Comparison of ENCODE assay signal across 10 cellular contexts in genomic region chr6:39189915-39190544, GRCh38. TPM values are rescaled to one million over a fixed set of nuclear protein-coding genes. Genes with fewer than 3 reads are reported as not detected.
DNase-seq lines count a peak whose midpoint lies in the region; ATAC-seq and TF ChIP-seq lines count a peak whose summit lies in the region.
"Had no signal": no experiment of that assay in that cellular context is flagged by ENCODE, and none has a peak within 500 bp of the region (broad histone marks: within the 10 kb centered on the region; RNA-seq: fewer than 3 reads in every experiment).

No MANE protein-coding gene starts in this region.

- H3K9ac ChIP-seq in parathyroid adenoma = no peak overlapping the region

- H2AFZ ChIP-seq in parathyroid adenoma = peak overlapping the region; percentile 24

- H3K4me3 Mint-ChIP-seq in Caco-2 (ENCODE audit: unreplicated experiment) = no peak overlapping the region
- H3K4me3 Mint-ChIP-seq: IgD-negative memory B cell had no signal

- ATAC-seq in Panc1 = peak; percentile 95
- no peak for ATAC-seq in GM19397 (IDR thresholded peaks at IDR 0.05; ENCODE audit: unreplicated experiment)

- POLR2A ChIA-PET in Caco-2 (lab: Charles Lee) = no interaction called here
- POLR2A ChIA-PET in Panc1 (lab: Charles Lee) = no interaction called here

- CTCF ChIA-PET in Caco-2 (lab: Charles Lee) (interaction anchor here (0.6 to 1.9 kb wide), 15 partner anchors 11 to 215 kb away, joined by 3 to 22 read pairs (median 4); no protein-coding TSS in a partner anchor), Panc1 (lab: Charles Lee) (interaction anchor here (0.7 to 1.4 kb wide), 2 partner anchors 20 to 113 kb away, joined by 3 to 5 read pairs; no protein-coding TSS in a partner anchor)

- TF ChIP-seq CTCF in Caco-2 (IDR thresholded peaks at IDR 0.05; ENCODE audit: insufficient read depth in 1 of 2, low read depth in 1 of 2, low read length in 1 of 2, severe bottlenecking in 1 of 2, unreplicated experiment in 1 of 2) (peak; percentile 42 to 73), Panc1 (IDR thresholded peaks at IDR 0.05) (peak; percentile 75), fibroblast of the aortic adventitia (IDR thresholded peaks at IDR 0.05; ENCODE audit: insufficient read depth, low read length) (peak; percentile 48), parathyroid adenoma (IDR thresholded peaks at IDR 0.05) (peak; percentile 63)

- H3K27ac ChIP-seq in Panc1 (ENCODE audit: low read length) (no peak overlapping the region), parathyroid adenoma (no peak overlapping the region)

- H3K36me3 ChIP-seq in Caco-2 (ENCODE audit: control insufficient read depth, insufficient read depth, low read length) = peaks cover 7% of the 10 kb centered on the region; the same call in 1 of the 2 replicates
- no peaks in the 10 kb centered on the region for H3K36me3 ChIP-seq in Panc1 (ENCODE audit: control insufficient read depth, insufficient read depth, low read length)
- no peaks in the 10 kb centered on the region for H3K36me3 ChIP-seq in parathyroid adenoma (ENCODE audit: control insufficient read depth, insufficient read depth, low read length)

- H3K4me2 ChIP-seq in parathyroid adenoma (ENCODE audit: low read length) = no peak overlapping the region

- H3K4me1 ChIP-seq in Caco-2 (peaks cover 10% of the 10 kb centered on the region), Panc1 (ENCODE audit: control insufficient read depth, insufficient read depth, low read length) (no peaks in the 10 kb centered on the region), parathyroid adenoma (peaks cover 2% of the 10 kb centered on the region)

- no peaks in the 10 kb centered on the region for H3K9me3 Mint-ChIP-seq in Caco-2 (ENCODE audit: unreplicated experiment)

- H3K4me3 ChIP-seq in Caco-2 (ENCODE audit: low read depth, low read length) (no peak overlapping the region), Panc1 (ENCODE audit: low read depth in 2 of 2, low read length in 2 of 2) (no peak overlapping the region), fibroblast of the aortic adventitia (ENCODE audit: low read depth, low read length) (no peak overlapping the region), parathyroid adenoma (ENCODE audit: low read depth, low read length) (no peak overlapping the region)

- H3K9me3 ChIP-seq in Caco-2 (no peaks in the 10 kb centered on the region), Panc1 (ENCODE audit: control insufficient read depth, insufficient read depth, low read depth, low read length) (no peaks in the 10 kb centered on the region), parathyroid adenoma (ENCODE audit: control insufficient read depth, low read length) (no peaks in the 10 kb centered on the region)

- peak overlapping the region; percentile 25 for H3K27ac Mint-ChIP-seq in Caco-2 (ENCODE audit: unreplicated experiment)

- H3K36me3 Mint-ChIP-seq in Caco-2 (ENCODE audit: insufficient read depth, unreplicated experiment) = peaks cover 72% of the 10 kb centered on the region
- H3K36me3 Mint-ChIP-seq: IgD-negative memory B cell had no signal

- peaks cover 37% of the 10 kb centered on the region for H3K4me1 Mint-ChIP-seq in Caco-2 (ENCODE audit: low read depth, unreplicated experiment)
- H3K4me1 Mint-ChIP-seq: IgD-negative memory B cell had no signal

- DNase-seq in Caco-2 (peak; percentile 67), H4 (ENCODE audit: low spot score) (peak; percentile 46), Panc1 (ENCODE audit: low read depth, low spot score) (no peak), fibroblast of the aortic adventitia (ENCODE audit: low read depth) (peak; percentile 16), middle frontal gyrus (ENCODE audit: extremely low spot score, low spot score) (no peak), NCI-H2107 (lab: John Stamatoyannopoulos, UW) (no peak)

- no peaks in the 10 kb centered on the region for H3K27me3 ChIP-seq in Caco-2 (replicated peaks; ENCODE audit: control insufficient read depth, insufficient read depth, low read length)
- no peaks in the 10 kb centered on the region for H3K27me3 ChIP-seq in Panc1 (ENCODE audit: control insufficient read depth, insufficient read depth, low read length)
- H3K27me3 ChIP-seq in parathyroid adenoma (ENCODE audit: control insufficient read depth, insufficient read depth, low read length) = no peaks in the 10 kb centered on the region

- BruUV-seq in Caco-2 (replicated peaks; lab: Mats Ljungman, UMichigan) (no TSS peak), Panc1 (replicated peaks; lab: Mats Ljungman, UMichigan) (no TSS peak)

- no peaks in the 10 kb centered on the region for H3K79me2 ChIP-seq in parathyroid adenoma

- in situ Hi-C loops in Panc1 (cut with HindIII; ENCODE audit: low pct_unique_long_range_greater_than_20kb, low sequenced_read_pairs) = no loop called here

- intact Hi-C loops in Caco-2 (cut with micrococcal nuclease; ENCODE audit: unreplicated experiment) = loop anchor here (1.0 kb wide), 1 partner anchor 113 kb away; no protein-coding TSS in a partner anchor
- intact Hi-C loops in Panc1 (cut with micrococcal nuclease; ENCODE audit: unreplicated experiment) = no loop called here

- no peaks in the 10 kb centered on the region for H3K27me3 Mint-ChIP-seq in Caco-2 (ENCODE audit: insufficient read depth, unreplicated experiment)

RNA-seq across cellular contexts. Expression of gene KCNK5, which starts 39.2 kb away (rescaled TPM):
- total RNA-seq in Caco-2 (2022) (19.8 and 20.9 TPM in 2 replicates), Panc1 (2021; ENCODE audit: unreplicated experiment) (0.77 TPM), fibroblast of the aortic adventitia (ENCODE audit: low replicate concordance) (under 0.01 TPM in 1 of 2 replicates, not detected in the other)
- total RNA-seq in H4 (2014; rRNA removed; shearing (Covaris generic)) = 0.58 TPM in 2 replicates
- polyA plus RNA-seq in Panc1 (2012; ENCODE audit: insufficient read length) = 0.19 TPM
- total RNA-seq: endothelial cell of umbilical vein had no signal
- polyA plus RNA-seq: endothelial cell of umbilical vein, IgD-negative memory B cell had no signal

Comparison
In these comparisons a context has a peak if more than half of its experiments do, and no peak if none do; other contexts are left out.
1. DNase-seq: peak in Caco-2 (2 of 2), H4 (single experiment) and fibroblast of the aortic adventitia (single experiment); none in Panc1 (single experiment), middle frontal gyrus (single experiment) and NCI-H2107 (single experiment).
2. RNA of gene KCNK5, which starts 39.2 kb away (total RNA-seq): 19.8 to 20.9 TPM in Caco-2; 0.77 TPM in Panc1 (single experiment), 0.58 TPM in H4 and under 0.01 TPM in fibroblast of the aortic adventitia; every median in the first group is over 10 times any median in the second.
3. Peak in every context shown above with its lines, with median percentiles within 50 percentile points of each other: CTCF ChIP-seq.